In the genomic region with DNA sequence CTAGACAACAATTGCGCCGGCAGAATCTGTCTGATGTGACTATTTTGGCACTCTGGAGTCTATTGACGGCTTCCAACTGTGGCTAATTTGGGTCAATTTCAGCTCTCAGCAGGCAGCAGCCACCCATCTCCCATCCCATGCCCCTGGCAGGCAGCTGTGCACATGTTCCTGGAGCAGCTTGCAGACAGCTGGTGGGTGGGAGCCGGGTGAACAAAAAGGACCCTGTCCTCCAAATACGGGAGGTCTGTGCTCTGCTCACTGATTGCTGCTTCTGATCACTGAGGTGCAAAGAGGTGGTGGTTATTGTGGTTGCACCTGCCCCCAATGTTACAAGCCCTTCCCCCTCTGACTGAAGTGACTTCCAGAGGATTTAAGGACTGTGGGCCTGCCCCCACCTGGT, we compare ENCODE assay signal across 17 cellular contexts. TPM values are rescaled to one million over a fixed set of nuclear protein-coding genes. Genes with fewer than 3 reads are reported as not detected.
DNase-seq lines count a peak whose midpoint lies in the region; ATAC-seq and TF ChIP-seq lines count a peak whose summit lies in the region.
"Had no signal": no experiment of that assay in that cellular context is flagged by ENCODE, and none has a peak within 500 bp of the region (broad histone marks: within the 10 kb centered on the region; RNA-seq: fewer than 3 reads in every experiment).

No MANE protein-coding gene starts in this region.

- no peaks in the 10 kb centered on the region for H3K9me3 ChIP-seq in mammary epithelial cell (replicated peaks; ENCODE audit: insufficient read depth, low read length)
- H3K9me3 ChIP-seq: uterus had no signal

- WGBS in mammary epithelial cell (ENCODE audit: low coverage, missing lambda C conversion rate) = 0% methylated on average over 4 of the region's 5 CpGs

- no peak overlapping the region for H3K27ac Mint-ChIP-seq in activated CD8-positive, alpha-beta T cell treated with anti-CD3 and anti-CD28 coated beads for 36 hours
- H3K27ac Mint-ChIP-seq: activated CD4-positive, alpha-beta memory T cell treated with anti-CD3 and anti-CD28 coated beads for 36 hours; mesothelial cell of epicardium; progenitor cell of endocrine pancreas; T-helper 2 cell treated with Interferon-gamma antibody and Interleukin-4, amounts not matched to agents 5 μg/mL and 100 μg/mL, for 36 hours had no signal

- H3K27me3 Mint-ChIP-seq in activated CD8-positive, alpha-beta T cell treated with anti-CD3 and anti-CD28 coated beads for 36 hours = no peaks in the 10 kb centered on the region

- no peak overlapping the region for H3K4me3 ChIP-seq in mammary epithelial cell (replicated peaks in 1 of 3; ENCODE audit: insufficient read depth in 1 of 3, low read depth in 2 of 3, low read length in 3 of 3)
- H3K4me3 ChIP-seq: uterus had no signal

- H3K4me1 Mint-ChIP-seq in activated CD8-positive, alpha-beta T cell treated with anti-CD3 and anti-CD28 coated beads for 36 hours (ENCODE audit: low read depth) = peaks cover 16% of the 10 kb centered on the region
- H3K4me1 Mint-ChIP-seq: mesothelial cell of epicardium had no signal

- no peak overlapping the region for H3K27ac ChIP-seq in mammary epithelial cell (ENCODE audit: insufficient read depth, low read depth, low read length)
- H3K27ac ChIP-seq: foreskin keratinocyte, uterus had no signal

- no peaks in the 10 kb centered on the region for H3K4me1 ChIP-seq in mammary epithelial cell (ENCODE audit: insufficient read depth, low read length)
- H3K4me1 ChIP-seq: foreskin keratinocyte, uterus had no signal

- dilution Hi-C loops in mammary epithelial cell (cut with HindIII; ENCODE audit: low sequenced_read_pairs) = no loop called here

- no TSS peak for BruUV-seq in mammary epithelial cell (replicated peaks; lab: Mats Ljungman, UMichigan)

- DNase-seq in Ammon's horn (ENCODE audit: low spot score) (peak; percentile 15), NCI-H2171 treated with DMSO at 0.1 percent for 48 hours (lab: John Stamatoyannopoulos, UW) (peak; percentile 89), iPS-NIHi7 (ENCODE audit: extremely low spot score) (no peak), T1000 (lab: John Stamatoyannopoulos, UW) (no peak), mammary epithelial cell (no peak)
- peak; percentile 38 for DNase-seq in activated CD8-positive, alpha-beta T cell treated with anti-CD3 and anti-CD28 coated beads for 36 hours
- DNase-seq: activated CD4-positive, alpha-beta memory T cell treated with anti-CD3 and anti-CD28 coated beads for 36 hours; activated gamma-delta T cell; EL; foreskin keratinocyte; MV-4-11; uterus had no signal

- peaks cover 3% of the 10 kb centered on the region for H3K27me3 ChIP-seq in mammary epithelial cell (ENCODE audit: insufficient read depth, low read length)
- H3K27me3 ChIP-seq: uterus had no signal

- intact Hi-C loops in activated CD8-positive, alpha-beta T cell treated with anti-CD3 and anti-CD28 coated beads for 36 hours (cut with micrococcal nuclease) = no loop called here
- intact Hi-C loops in mammary epithelial cell (cut with micrococcal nuclease) = no loop called here

- POLR2A ChIA-PET in activated CD8-positive, alpha-beta T cell treated with anti-CD3 and anti-CD28 coated beads for 36 hours (lab: Charles Lee) = interaction anchor here (1.2 kb wide), 1 partner anchor 11 kb away, joined by 3 read pairs; no protein-coding TSS in a partner anchor

- no peaks in the 10 kb centered on the region for H3K36me3 ChIP-seq in mammary epithelial cell (ENCODE audit: insufficient read depth, low read length)
- H3K36me3 ChIP-seq: uterus had no signal

- TF ChIP-seq CTCF in activated CD8-positive, alpha-beta T cell treated with anti-CD3 and anti-CD28 coated beads for 36 hours (IDR thresholded peaks at IDR 0.05) = no peak
- no peak for TF ChIP-seq CTCF in mammary epithelial cell (conservative IDR thresholded peaks at IDR 0.05 in 1 of 2, IDR thresholded peaks at IDR 0.05 in 1 of 2; ENCODE audit: extremely low read depth in 1 of 2, insufficient read depth in 1 of 2, low read depth in 1 of 2, low read length in 2 of 2)

- no peak overlapping the region for H3K4me2 ChIP-seq in mammary epithelial cell (ENCODE audit: insufficient read depth, low read depth, low read length)

- no peaks in the 10 kb centered on the region for H3K79me2 ChIP-seq in mammary epithelial cell (ENCODE audit: insufficient read depth, low read length)

- no peak overlapping the region for H3K9ac ChIP-seq in mammary epithelial cell (ENCODE audit: insufficient read depth, low read length)

- H2AFZ ChIP-seq in mammary epithelial cell (ENCODE audit: low read depth, low read length) = no peak overlapping the region

- ATAC-seq in HG03354 (IDR thresholded peaks at IDR 0.05; ENCODE audit: poor library complexity, severe bottlenecking, unreplicated experiment) (peak; percentile 50), HG03378 (IDR thresholded peaks at IDR 0.05; ENCODE audit: unreplicated experiment) (no peak)
- peak; percentile 43 for ATAC-seq in activated CD8-positive, alpha-beta T cell treated with anti-CD3 and anti-CD28 coated beads for 36 hours
- ATAC-seq: foreskin keratinocyte had no signal

- in situ Hi-C loops in mammary epithelial cell (cut with MboI; ENCODE audit: low sequenced_read_pairs in 2 of 2) = loop anchor here (25.0 kb wide), 2 partner anchors 181 to 456 kb away; a partner anchor contains a TSS

- no peaks in the 10 kb centered on the region for H3K36me3 Mint-ChIP-seq in activated CD8-positive, alpha-beta T cell treated with anti-CD3 and anti-CD28 coated beads for 36 hours (ENCODE audit: low read depth)
- H3K36me3 Mint-ChIP-seq: activated CD4-positive, alpha-beta memory T cell treated with anti-CD3 and anti-CD28 coated beads for 36 hours; mesothelial cell of epicardium had no signal

- CTCF ChIA-PET in activated CD8-positive, alpha-beta T cell treated with anti-CD3 and anti-CD28 coated beads for 36 hours (lab: Charles Lee) = no interaction called here
- CTCF ChIA-PET in mammary epithelial cell (lab: Charles Lee; ENCODE audit: low non-redundant PET) = no interaction called here

- H4K20me1 ChIP-seq in mammary epithelial cell (ENCODE audit: insufficient read depth, low read length) = no peaks in the 10 kb centered on the region

- H3K9me3 Mint-ChIP-seq in activated CD8-positive, alpha-beta T cell treated with anti-CD3 and anti-CD28 coated beads for 36 hours = no peaks in the 10 kb centered on the region
- H3K9me3 Mint-ChIP-seq: activated CD4-positive, alpha-beta memory T cell treated with anti-CD3 and anti-CD28 coated beads for 36 hours; mesothelial cell of epicardium; T-helper 2 cell treated with Interferon-gamma antibody and Interleukin-4, amounts not matched to agents 5 μg/mL and 100 μg/mL, for 36 hours had no signal

- no peak overlapping the region for H3K4me3 Mint-ChIP-seq in activated CD8-positive, alpha-beta T cell treated with anti-CD3 and anti-CD28 coated beads for 36 hours
- H3K4me3 Mint-ChIP-seq: activated CD4-positive, alpha-beta memory T cell treated with anti-CD3 and anti-CD28 coated beads for 36 hours; mesothelial cell of epicardium; T-helper 2 cell treated with Interferon-gamma antibody and Interleukin-4, amounts not matched to agents 5 μg/mL and 100 μg/mL, for 36 hours had no signal

RNA-seq across cellular contexts. Expression of a gene that starts 45.0 kb away (rescaled TPM):
- 10 to 100 TPM; 33.2 to 33.4 TPM for total RNA-seq in activated CD8-positive, alpha-beta T cell treated with anti-CD3 and anti-CD28 coated beads for 36 hours
- 1 to 10 TPM in 1 of 2 donors, under 1 TPM in 1; 0.67 to 2.2 TPM for total RNA-seq in mammary epithelial cell
- polyA plus RNA-seq in mammary epithelial cell = 0.46 TPM
- not detected for polyA minus RNA-seq in mammary epithelial cell

Comparison
In these comparisons a context has a peak if more than half of its experiments do, and no peak if none do; other contexts are left out.
1. DNase-seq: peak in Ammon's horn (single experiment), NCI-H2171 treated with DMSO at 0.1 percent for 48 hours (single experiment) and activated CD8-positive, alpha-beta T cell treated with anti-CD3 and anti-CD28 coated beads for 36 hours (single experiment); none in iPS-NIHi7 (single experiment), T1000 (single experiment) and mammary epithelial cell (single experiment).
2. RNA of a gene that starts 45.0 kb away (total RNA-seq): 33.2 to 33.4 TPM in activated CD8-positive, alpha-beta T cell treated with anti-CD3 and anti-CD28 coated beads for 36 hours; 0.67 to 2.2 TPM in mammary epithelial cell; every median in the first group is over 10 times any median in the second.